Comparison of ENCODE assay signal across 22 cellular contexts in the genomic region with DNA sequence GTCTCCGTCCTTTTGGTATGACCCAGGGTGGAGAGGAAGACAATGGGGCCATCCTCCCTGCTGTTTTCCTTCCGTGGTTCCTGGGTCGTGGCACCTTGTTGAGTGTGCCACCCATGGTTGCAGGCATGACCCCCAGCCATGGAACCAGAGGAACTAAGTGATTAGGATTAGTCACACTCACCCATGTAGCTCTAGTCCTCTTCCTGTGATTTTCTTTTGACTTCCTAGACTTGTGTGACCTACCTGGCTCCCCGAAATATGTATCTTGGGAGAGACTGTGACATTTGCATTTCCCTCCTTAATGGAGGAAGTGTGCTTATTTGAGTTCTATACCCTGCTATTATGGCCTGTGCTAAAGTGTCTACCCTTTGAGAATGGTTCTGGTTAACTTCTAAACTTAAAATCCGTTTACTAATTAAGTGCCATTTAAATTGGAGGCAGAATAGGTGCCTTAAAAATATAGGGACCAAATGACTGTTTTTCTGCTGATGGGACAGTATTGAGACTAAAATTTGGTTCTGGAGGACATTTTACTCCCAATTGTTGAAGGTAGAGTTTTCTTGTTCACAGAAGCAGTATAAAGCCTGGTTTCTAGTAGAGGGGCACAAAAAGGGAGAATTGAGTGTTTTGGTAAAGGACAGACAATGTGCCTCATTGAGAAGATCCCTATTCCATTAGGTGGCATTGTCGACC.
A peak's percentile ranks its signal among the peaks of the same experiment; 100 is the strongest.
DNase-seq lines count a peak whose midpoint lies in the region; ATAC-seq and TF ChIP-seq lines count a peak whose summit lies in the region.
"Had no signal": no experiment of that assay in that cellular context is flagged by ENCODE, and none has a peak within 500 bp of the region (broad histone marks: within the 10 kb centered on the region; RNA-seq: fewer than 3 reads in every experiment).

No MANE protein-coding gene starts in this region.

- no TSS peak for BruUV-seq in IMR-90 (replicated peaks; lab: Mats Ljungman, UMichigan)

- no peaks in the 10 kb centered on the region for H4K20me1 ChIP-seq in IMR-90 (ENCODE audit: insufficient read depth, low read length)
- H4K20me1 ChIP-seq: BLaER1 had no signal

- no peak overlapping the region for H3K56ac ChIP-seq in IMR-90 (ENCODE audit: extremely low read depth, insufficient read depth, low read length)

- no peak overlapping the region for H3K4me2 ChIP-seq in IMR-90 (ENCODE audit: low read depth, low read length)
- H3K4me2 ChIP-seq: BLaER1 had no signal

- no peak overlapping the region for H2BK15ac ChIP-seq in IMR-90 (ENCODE audit: low read depth, low read length)

- in situ Hi-C loops in IMR-90 (cut with MboI; ENCODE audit: low sequenced_read_pairs) = no loop called here

- H3K18ac ChIP-seq in IMR-90 (ENCODE audit: low read depth, low read length) = no peak overlapping the region

- no peaks in the 10 kb centered on the region for H3K9me3 ChIP-seq in HEK293 (ENCODE audit: control insufficient read depth, insufficient read depth, low read depth, low read length)
- peaks cover 13% of the 10 kb centered on the region for H3K9me3 ChIP-seq in IMR-90 (ENCODE audit: control insufficient read depth, insufficient read depth, low read length)
- H3K9me3 ChIP-seq in subcutaneous abdominal adipose tissue (ENCODE audit: control insufficient read depth in 5 of 5, low read length in 5 of 5) = peaks cover 2 to 22% (median 11%) of the 10 kb centered on the region in 5 donors

- H3K9ac ChIP-seq in IMR-90 (ENCODE audit: low read depth, low read length) (no peak overlapping the region), subcutaneous abdominal adipose tissue (ENCODE audit: low read length in 5 of 5) (no peak overlapping the region)
- H3K9ac ChIP-seq: BLaER1 had no signal

- H3K36me3 ChIP-seq in HEK293 (ENCODE audit: control insufficient read depth in 2 of 2, insufficient read depth in 1 of 2, low read length in 2 of 2) = no peaks in the 10 kb centered on the region
- H3K36me3 ChIP-seq in IMR-90 (ENCODE audit: control insufficient read depth, insufficient read depth, low read length) = no peaks in the 10 kb centered on the region
- H3K36me3 ChIP-seq in subcutaneous abdominal adipose tissue (ENCODE audit: control insufficient read depth in 5 of 5, insufficient read depth in 5 of 5, low read length in 5 of 5) = no peaks in the 10 kb centered on the region
- H3K36me3 ChIP-seq: BE2C, BLaER1 had no signal

- no peak for TF ChIP-seq RAD21 in IMR-90 (IDR thresholded peaks at IDR 0.05; ENCODE audit: low read length)

- DNase-seq in IMR-90 (no peak), NCI-H2227 treated with DMSO at 0.1 percent for 48 hours (lab: John Stamatoyannopoulos, UW) (no peak)
- DNase-seq: 8988T; ACHN; BE2C; C1 segment of cervical spinal cord; CD4-positive, alpha-beta memory T cell; CD4-positive, CD25-positive, alpha-beta regulatory T cell; CD8-positive, alpha-beta memory T cell; COR-L47; DMS 273 treated with DMSO at 0.1 percent for 48 hours; DMS153; DMS53; DMS79; DND-41; EL; GDM1 had no signal

- intact Hi-C loops in IMR-90 (cut with micrococcal nuclease) = no loop called here

- H3K14ac ChIP-seq in IMR-90 (replicated peaks; ENCODE audit: low read depth, low read length) = no peak overlapping the region

- H3K27me3 ChIP-seq in IMR-90 (ENCODE audit: control insufficient read depth, insufficient read depth, low read length) (no peaks in the 10 kb centered on the region), subcutaneous abdominal adipose tissue (ENCODE audit: control insufficient read depth in 5 of 5, insufficient read depth in 4 of 5, low read length in 5 of 5) (no peaks in the 10 kb centered on the region)
- H3K27me3 ChIP-seq: BE2C, BLaER1 had no signal

- no peak overlapping the region for H2AFZ ChIP-seq in IMR-90 (replicated peaks; ENCODE audit: low read length, poor library complexity)

- no peak overlapping the region for H2AK5ac ChIP-seq in IMR-90 (ENCODE audit: low read depth, low read length)

- H2BK5ac ChIP-seq in IMR-90 (ENCODE audit: low read depth, low read length, poor library complexity, severe bottlenecking) = no peak overlapping the region

- H4K8ac ChIP-seq in IMR-90 (ENCODE audit: low read depth in 2 of 2, low read length in 2 of 2) = no peak overlapping the region

- ATAC-seq in IMR-90 (ENCODE audit: low read depth) = no peak
- no peak for ATAC-seq in HG03095 (IDR thresholded peaks at IDR 0.05; ENCODE audit: unreplicated experiment)
- ATAC-seq: GM12878 had no signal

- WGBS in IMR-90 (ENCODE audit: extremely low coverage in 2 of 2, insufficient read length in 1 of 2), 2 experiments = 92% methylated on average over 2 of the region's 6 CpGs; no CpG with 5 or more reads in 1 of the 2 experiments

- H3K9me1 ChIP-seq in IMR-90 (ENCODE audit: insufficient read depth, low read length) = no peaks in the 10 kb centered on the region

- no peaks in the 10 kb centered on the region for H3K4me1 ChIP-seq in HEK293 (ENCODE audit: control insufficient read depth, insufficient read depth, low read length)
- H3K4me1 ChIP-seq in IMR-90 (ENCODE audit: control insufficient read depth, insufficient read depth, low read length) = peaks cover 2% of the 10 kb centered on the region; the same call in 1 of the 2 replicates
- H3K4me1 ChIP-seq in subcutaneous abdominal adipose tissue (ENCODE audit: control insufficient read depth in 5 of 5, insufficient read depth in 5 of 5, low read length in 5 of 5) = no peaks in the 10 kb centered on the region
- H3K4me1 ChIP-seq: BE2C, BLaER1 had no signal

- no peak overlapping the region for H4K91ac ChIP-seq in IMR-90 (ENCODE audit: insufficient read depth, low read depth, low read length)

- no peak overlapping the region for H2AK9ac ChIP-seq in IMR-90 (replicated peaks; ENCODE audit: low read depth, low read length, poor library complexity)

- H3K4ac ChIP-seq in IMR-90 (ENCODE audit: low read depth, low read length) = no peak overlapping the region

- no peak overlapping the region for H4K5ac ChIP-seq in IMR-90 (ENCODE audit: low read depth, low read length)

- no peak overlapping the region for H3K23ac ChIP-seq in IMR-90 (ENCODE audit: low read depth, low read length)

- no peaks in the 10 kb centered on the region for H3K79me1 ChIP-seq in IMR-90 (ENCODE audit: low read depth in 1 of 2, low read length in 2 of 2)

- TF ChIP-seq POLR2A in IMR-90 (IDR thresholded peaks at IDR 0.05; ENCODE audit: low read depth, low read length) = no peak

- dilution Hi-C loops in IMR-90 (cut with HindIII; ENCODE audit: low sequenced_read_pairs, unreplicated experiment) = no loop called here

- TF ChIP-seq CTCF in HEK293 (tag by site-specific recombination; IDR thresholded peaks at IDR 0.05) (no peak), IMR-90 (conservative IDR thresholded peaks at IDR 0.05; ENCODE audit: low read depth, low read length) (no peak)

- H2BK120ac ChIP-seq in IMR-90 (ENCODE audit: low read depth, low read length) = no peak overlapping the region; the same call in 1 of the 2 replicates

- H3K4me3 ChIP-seq in HEK293 (ENCODE audit: low read depth, low read length) = no peak overlapping the region
- no peak overlapping the region for H3K4me3 ChIP-seq in IMR-90 (ENCODE audit: insufficient read depth, low read depth, low read length)
- H3K4me3 ChIP-seq in subcutaneous abdominal adipose tissue (ENCODE audit: low read depth in 1 of 5, low read length in 5 of 5) = peak overlapping the region in 3 of 5 donors; percentile 12 to 19 (median 16)
- H3K4me3 ChIP-seq: BLaER1, GM12878 had no signal

- H3K27ac ChIP-seq in HEK293 (ENCODE audit: extremely low read depth, low read depth, low read length) = no peak overlapping the region
- no peak overlapping the region for H3K27ac ChIP-seq in IMR-90 (ENCODE audit: insufficient read depth, low read length)
- H3K27ac ChIP-seq in subcutaneous abdominal adipose tissue (ENCODE audit: low read depth, low read length) = no peak overlapping the region
- H3K27ac ChIP-seq: BLaER1 had no signal

- CTCF ChIA-PET in HEK293 (lab: Yijun Ruan, JAX) (no interaction called here), IMR-90 (lab: Yijun Ruan, JAX) (no interaction called here)

- POLR2A ChIA-PET in HEK293 (lab: Yijun Ruan, JAX) = no interaction called here
- POLR2A ChIA-PET in IMR-90 (lab: Charles Lee; ENCODE audit: unreplicated experiment) = no interaction called here

- H2BK20ac ChIP-seq in IMR-90 (ENCODE audit: low read depth, low read length) = no peak overlapping the region

TF ChIP-seq in HEK293, 187 proteins besides CTCF, POLR2A, EP300 and RAD21:
- TF ChIP-seq TRIM28 (IDR thresholded peaks at IDR 0.05; ENCODE audit: borderline replicate concordance, low read length) (peak; percentile 78; the same call in 1 of the 2 replicates), ZNF843 (tag by site-specific recombination; IDR thresholded peaks at IDR 0.05) (no peak)
TF ChIP-seq in HEK293: peak in this region for 1.

TF ChIP-seq in IMR-90, 13 proteins besides CTCF, POLR2A, EP300 and RAD21:
- TF ChIP-seq MAFK (IDR thresholded peaks at IDR 0.05; ENCODE audit: low read depth, low read length) (peak; percentile 38; the same call in 1 of the 2 replicates), CHD1 (IDR thresholded peaks at IDR 0.05; ENCODE audit: low read depth, low read length) (no peak)

Comparison
In these comparisons a context has a peak if more than half of its experiments do, and no peak if none do; other contexts are left out.
1. H3K4me3 ChIP-seq: peak in subcutaneous abdominal adipose tissue (3 of 5); none in HEK293 (single experiment) and IMR-90 (single experiment).